In genomic region chr12:6778571-6779550, GRCh38 we compare ENCODE assay signal across 8 cellular contexts. TPM values are rescaled to one million over a fixed set of nuclear protein-coding genes. Genes with fewer than 3 reads are reported as not detected.
DNase-seq lines count a peak whose midpoint lies in the region; ATAC-seq and TF ChIP-seq lines count a peak whose summit lies in the region.

No MANE protein-coding gene starts in this region.

- H3K4me1 Mint-ChIP-seq in activated T-helper 17 cell treated with anti-CD3 and anti-CD28 coated beads, Interleukin-2, amount 50 U/mL, for 72 hours, result peaks cover 62% of the 10 kb centered on the region
- peaks cover 20 to 29% (median 28%) of the 10 kb centered on the region in 4 donors for H3K4me1 Mint-ChIP-seq in naive thymus-derived CD8-positive, alpha-beta T cell
- peaks cover 32 to 67% of the 10 kb centered on the region in 2 donors for H3K4me1 Mint-ChIP-seq in stimulated activated naive B cell treated with anti-CD40 and anti-IgM and Interleukin-4, amounts not matched to agents 10 μg/mL and 1 μg/mL and 100 μg/mL, for 72 hours

- POLR2A ChIA-PET in naive thymus-derived CD8-positive, alpha-beta T cell (lab: Charles Lee), result interaction anchor here (0.7 to 2.0 kb wide), 6 partner anchors 12 to 230 kb away, joined by 3 to 19 read pairs (median 3); partner anchors contain the start of gene MLF2

- H3K36me3 Mint-ChIP-seq in activated T-helper 17 cell treated with anti-CD3 and anti-CD28 coated beads, Interleukin-2, amount 50 U/mL, for 72 hours (ENCODE audit: low read depth), result peaks cover 53% of the 10 kb centered on the region
- no peaks in the 10 kb centered on the region for H3K36me3 Mint-ChIP-seq in naive thymus-derived CD8-positive, alpha-beta T cell
- H3K36me3 Mint-ChIP-seq in stimulated activated naive B cell treated with anti-CD40 and anti-IgM and Interleukin-4, amounts not matched to agents 10 μg/mL and 1 μg/mL and 100 μg/mL, for 72 hours, result peaks cover 0 to 2% of the 10 kb centered on the region in 2 donors

- H3K4me3 Mint-ChIP-seq in activated T-helper 17 cell treated with anti-CD3 and anti-CD28 coated beads, Interleukin-2, amount 50 U/mL, for 72 hours, result peak overlapping the region; percentile 89
- peak overlapping the region; percentile 80 to 93 (median 87) for H3K4me3 Mint-ChIP-seq in naive thymus-derived CD8-positive, alpha-beta T cell
- H3K4me3 Mint-ChIP-seq in stimulated activated naive B cell treated with anti-CD40 and anti-IgM and Interleukin-4, amounts not matched to agents 10 μg/mL and 1 μg/mL and 100 μg/mL, for 72 hours, result peak overlapping the region; percentile 83 to 84

- H3K4me3 ChIP-seq in fibroblast of mammary gland (ENCODE audit: control insufficient read depth, low read depth, low read length), result peak overlapping the region; percentile 37

- no peaks in the 10 kb centered on the region for H3K9me3 Mint-ChIP-seq in activated T-helper 17 cell treated with anti-CD3 and anti-CD28 coated beads, Interleukin-2, amount 50 U/mL, for 72 hours
- no peaks in the 10 kb centered on the region for H3K9me3 Mint-ChIP-seq in naive thymus-derived CD8-positive, alpha-beta T cell
- H3K9me3 Mint-ChIP-seq in stimulated activated naive B cell treated with anti-CD40 and anti-IgM and Interleukin-4, amounts not matched to agents 10 μg/mL and 1 μg/mL and 100 μg/mL, for 72 hours, result no peaks in the 10 kb centered on the region

- DNase-seq in DMS 273 treated with DMSO at 0.1 percent for 48 hours (lab: John Stamatoyannopoulos, UW) (peak; percentile 47), LoVo (ENCODE audit: low spot score) (peak; percentile 96), RPMI8226 (peak; percentile 95), fibroblast of mammary gland (ENCODE audit: low read depth) (peak; percentile 88)
- DNase-seq in naive thymus-derived CD8-positive, alpha-beta T cell, result peak; percentile 73 to 93 (median 84)
- DNase-seq in stimulated activated naive B cell treated with anti-CD40 and anti-IgM and Interleukin-4, amounts not matched to agents 10 μg/mL and 1 μg/mL and 100 μg/mL, for 72 hours, result peak; percentile 80

- peak overlapping the region; percentile 86 for H3K27ac Mint-ChIP-seq in activated T-helper 17 cell treated with anti-CD3 and anti-CD28 coated beads, Interleukin-2, amount 50 U/mL, for 72 hours
- peak overlapping the region; percentile 0 to 91 (median 76) for H3K27ac Mint-ChIP-seq in naive thymus-derived CD8-positive, alpha-beta T cell
- H3K27ac Mint-ChIP-seq in stimulated activated naive B cell treated with anti-CD40 and anti-IgM and Interleukin-4, amounts not matched to agents 10 μg/mL and 1 μg/mL and 100 μg/mL, for 72 hours, result peak overlapping the region; percentile 10

- H3K27me3 Mint-ChIP-seq in activated T-helper 17 cell treated with anti-CD3 and anti-CD28 coated beads, Interleukin-2, amount 50 U/mL, for 72 hours, result peaks cover 8% of the 10 kb centered on the region
- peaks cover 7 to 36% (median 21%) of the 10 kb centered on the region in 5 donors for H3K27me3 Mint-ChIP-seq in naive thymus-derived CD8-positive, alpha-beta T cell
- peaks cover 49 to 56% of the 10 kb centered on the region in 2 donors for H3K27me3 Mint-ChIP-seq in stimulated activated naive B cell treated with anti-CD40 and anti-IgM and Interleukin-4, amounts not matched to agents 10 μg/mL and 1 μg/mL and 100 μg/mL, for 72 hours

- ATAC-seq in GM21717 (IDR thresholded peaks at IDR 0.05; ENCODE audit: unreplicated experiment), result peak; percentile 62
- peak; percentile 77 for ATAC-seq in activated T-helper 17 cell treated with anti-CD3 and anti-CD28 coated beads, Interleukin-2, amount 50 U/mL, for 72 hours (replicated peaks)
- ATAC-seq in naive thymus-derived CD8-positive, alpha-beta T cell, result peak; percentile 85 to 94
- ATAC-seq in stimulated activated naive B cell treated with anti-CD40 and anti-IgM and Interleukin-4, amounts not matched to agents 10 μg/mL and 1 μg/mL and 100 μg/mL, for 72 hours (replicated peaks), result peak; percentile 82 to 86

- TF ChIP-seq CTCF in fibroblast of mammary gland (conservative IDR thresholded peaks at IDR 0.05; ENCODE audit: control insufficient read depth, insufficient read depth, low read depth, low read length), result peak; percentile 88

RNA-seq across cellular contexts. Expression of gene LAG3, which starts 6.5 kb away (rescaled TPM):
- total RNA-seq in activated T-helper 17 cell treated with anti-CD3 and anti-CD28 coated beads, Interleukin-2, amount 50 U/mL, for 72 hours, result 100 to 1,000 TPM in 1 of 2 donors, 10 to 100 TPM in 1; 45.6 to 206 TPM
- total RNA-seq in naive thymus-derived CD8-positive, alpha-beta T cell, result under 1 TPM; 0.60 to 0.75 TPM
- polyA plus RNA-seq in naive thymus-derived CD8-positive, alpha-beta T cell, result 10 to 100 TPM in 1 of 3 donors, under 1 TPM in 2; 0.47 to 14.5 (median 0.59) TPM

RNA-seq across cellular contexts. Expression of gene CD4, which starts 10.5 kb away (rescaled TPM):
- total RNA-seq in activated T-helper 17 cell treated with anti-CD3 and anti-CD28 coated beads, Interleukin-2, amount 50 U/mL, for 72 hours, result 100 to 1,000 TPM; 224 to 261 TPM
- 1 to 10 TPM; 1.4 to 1.5 TPM for total RNA-seq in naive thymus-derived CD8-positive, alpha-beta T cell
- polyA plus RNA-seq in naive thymus-derived CD8-positive, alpha-beta T cell, result 1 to 10 TPM in 1 of 3 donors, under 1 TPM in 2; 0.39 to 1.3 (median 0.53) TPM

RNA-seq across cellular contexts. Expression of gene PTMS, which starts 12.7 kb away (rescaled TPM):
- 100 to 1,000 TPM in 1 of 2 donors, 10 to 100 TPM in 1; 71.3 to 161 TPM for total RNA-seq in activated T-helper 17 cell treated with anti-CD3 and anti-CD28 coated beads, Interleukin-2, amount 50 U/mL, for 72 hours
- under 1 TPM in 1 of 2 experiments, not detected in 1; 0.55 TPM for total RNA-seq in naive thymus-derived CD8-positive, alpha-beta T cell
- polyA plus RNA-seq in naive thymus-derived CD8-positive, alpha-beta T cell, result 1 to 10 TPM in 1 of 3 donors, not detected in 2; 4.8 TPM

RNA-seq across cellular contexts. Expression of gene MLF2, which starts 25.9 kb away (rescaled TPM):
- total RNA-seq in activated T-helper 17 cell treated with anti-CD3 and anti-CD28 coated beads, Interleukin-2, amount 50 U/mL, for 72 hours, result 100 to 1,000 TPM; 132 to 279 TPM
- total RNA-seq in naive thymus-derived CD8-positive, alpha-beta T cell, result 10 to 100 TPM; 87.6 to 98.9 TPM
- 100 to 1,000 TPM in 2 of 3 donors, 10 to 100 TPM in 1; 98.5 to 133 (median 126) TPM for polyA plus RNA-seq in naive thymus-derived CD8-positive, alpha-beta T cell

RNA-seq across cellular contexts. Expression of gene GPR162, which starts 42.8 kb away (rescaled TPM):
- total RNA-seq in activated T-helper 17 cell treated with anti-CD3 and anti-CD28 coated beads, Interleukin-2, amount 50 U/mL, for 72 hours, result under 1 TPM; 0.15 to 0.37 TPM
- not detected for total RNA-seq in naive thymus-derived CD8-positive, alpha-beta T cell
- polyA plus RNA-seq in naive thymus-derived CD8-positive, alpha-beta T cell, result not detected

Comparison
In these comparisons a context has a peak if more than half of its experiments do, and no peak if none do; other contexts are left out.
1. Peak in every context shown above with its lines: DNase-seq, ATAC-seq and H3K4me3 ChIP-seq.
2. H3K27ac Mint-ChIP-seq: peak in every context shown above with its lines; median percentile 86 in activated T-helper 17 cell treated with anti-CD3 and anti-CD28 coated beads, Interleukin-2, amount 50 U/mL, for 72 hours; 76 in naive thymus-derived CD8-positive, alpha-beta T cell; 10 in stimulated activated naive B cell treated with anti-CD40 and anti-IgM and Interleukin-4, amounts not matched to agents 10 μg/mL and 1 μg/mL and 100 μg/mL, for 72 hours.
3. RNA of gene LAG3, which starts 6.5 kb away (total RNA-seq): 45.6 to 206 TPM in activated T-helper 17 cell treated with anti-CD3 and anti-CD28 coated beads, Interleukin-2, amount 50 U/mL, for 72 hours; 0.60 to 0.75 TPM in naive thymus-derived CD8-positive, alpha-beta T cell; every median in the first group is over 10 times any median in the second.
4. RNA of gene CD4, which starts 10.5 kb away (total RNA-seq): 224 to 261 TPM in activated T-helper 17 cell treated with anti-CD3 and anti-CD28 coated beads, Interleukin-2, amount 50 U/mL, for 72 hours; 1.4 to 1.5 TPM in naive thymus-derived CD8-positive, alpha-beta T cell; every median in the first group is over 10 times any median in the second.
5. RNA of gene PTMS, which starts 12.7 kb away (total RNA-seq): 71.3 to 161 TPM in activated T-helper 17 cell treated with anti-CD3 and anti-CD28 coated beads, Interleukin-2, amount 50 U/mL, for 72 hours; 0.55 TPM in naive thymus-derived CD8-positive, alpha-beta T cell; every median in the first group is over 10 times any median in the second.